21 cellular contexts compared by ENCODE assay signal in genomic region chr13:93231867-93232266, GRCh38. TPM values are rescaled to one million over a fixed set of nuclear protein-coding genes. Genes with fewer than 3 reads are reported as not detected.
DNase-seq lines count a peak whose midpoint lies in the region; ATAC-seq, FAIRE-seq and TF ChIP-seq lines count a peak whose summit lies in the region.
"Had no signal": no experiment of that assay in that cellular context is flagged by ENCODE, and none has a peak within 500 bp of the region (broad histone marks: within the 10 kb centered on the region; RNA-seq: fewer than 3 reads in every experiment).

No MANE protein-coding gene starts in this region.

- no peak for ATAC-seq in GM23338
- ATAC-seq in left lobe of liver: no peak
- ATAC-seq: CD8-positive, alpha-beta T cell; HCT116; K562; Panc1 had no signal

- FAIRE-seq in astrocyte (lab: Jason Lieb, UNC): no peak
- FAIRE-seq: G401.6, GM12891, K562 had no signal

- H2AFZ ChIP-seq in GM23338 (no peak overlapping the region), astrocyte (ENCODE audit: low read depth, low read length) (no peak overlapping the region)

- H3K4me1 Mint-ChIP-seq in GM23338 (peaks cover 60% of the 10 kb centered on the region), astrocyte (ENCODE audit: low read depth, unreplicated experiment) (peaks cover 27% of the 10 kb centered on the region), progenitor cell of endocrine pancreas (ENCODE audit: low read depth) (peaks cover 39% of the 10 kb centered on the region), glutamatergic neuron (ENCODE audit: low read depth, unreplicated experiment) (peaks cover 16% of the 10 kb centered on the region)

- H3K27ac ChIP-seq in GM23338 (ENCODE audit: low read depth) (no peak overlapping the region), astrocyte (ENCODE audit: low read depth, low read length) (no peak overlapping the region)
- H3K27ac ChIP-seq: HL-60 had no signal

- no peaks in the 10 kb centered on the region for H3F3A ChIP-seq in GM23338 (replicated peaks; ENCODE audit: low read depth)

- H3K27ac Mint-ChIP-seq in GM23338 (no peak overlapping the region; the same call in 1 of the 2 replicates), astrocyte (ENCODE audit: unreplicated experiment) (peak overlapping the region; percentile 79), progenitor cell of endocrine pancreas (peak overlapping the region; percentile 30), glutamatergic neuron (ENCODE audit: unreplicated experiment) (no peak overlapping the region)
- H3K27ac Mint-ChIP-seq: CD8-positive, alpha-beta T cell had no signal

- H3K36me3 Mint-ChIP-seq in GM23338 (ENCODE audit: low read depth) (peaks cover 14% of the 10 kb centered on the region), astrocyte (ENCODE audit: low read depth, unreplicated experiment) (no peaks in the 10 kb centered on the region), progenitor cell of endocrine pancreas (ENCODE audit: insufficient read depth) (peaks cover 18% of the 10 kb centered on the region), glutamatergic neuron (ENCODE audit: unreplicated experiment) (peaks cover 7% of the 10 kb centered on the region)
- H3K36me3 Mint-ChIP-seq: CD8-positive, alpha-beta T cell had no signal

- no peaks in the 10 kb centered on the region for H3K9me3 ChIP-seq in astrocyte (ENCODE audit: insufficient read depth, low read depth, low read length)
- H3K9me3 ChIP-seq: BE2C had no signal

- H3K27me3 ChIP-seq in GM23338 (ENCODE audit: insufficient read depth): peaks cover 13% of the 10 kb centered on the region
- H3K27me3 ChIP-seq in astrocyte (ENCODE audit: insufficient read depth, low read length): no peaks in the 10 kb centered on the region
- H3K27me3 ChIP-seq: BE2C had no signal

- peaks cover 61% of the 10 kb centered on the region for H3K4me1 ChIP-seq in GM23338 (ENCODE audit: insufficient read depth)
- peaks cover 17% of the 10 kb centered on the region for H3K4me1 ChIP-seq in astrocyte (ENCODE audit: insufficient read depth, low read length)
- H3K4me1 ChIP-seq: BE2C had no signal

- no peak overlapping the region for H3K9ac ChIP-seq in astrocyte (ENCODE audit: low read length)

- H3K27me3 Mint-ChIP-seq in GM23338 (ENCODE audit: insufficient read depth, low read depth, poor library complexity) (peaks cover 9% of the 10 kb centered on the region), astrocyte (ENCODE audit: low read depth, unreplicated experiment) (no peaks in the 10 kb centered on the region), progenitor cell of endocrine pancreas (no peaks in the 10 kb centered on the region), glutamatergic neuron (ENCODE audit: unreplicated experiment) (peaks cover 4% of the 10 kb centered on the region)

- H3K4me3 Mint-ChIP-seq in GM23338 (no peak overlapping the region), astrocyte (ENCODE audit: unreplicated experiment) (peak overlapping the region; percentile 42), progenitor cell of endocrine pancreas (ENCODE audit: low read depth) (peak overlapping the region; percentile 35), glutamatergic neuron (ENCODE audit: unreplicated experiment) (no peak overlapping the region)
- H3K4me3 Mint-ChIP-seq: CD8-positive, alpha-beta T cell had no signal

- no peak for TF ChIP-seq CTCF in GM23338 (conservative IDR thresholded peaks at IDR 0.05; ENCODE audit: low read depth in 2 of 2)
- TF ChIP-seq CTCF in astrocyte (IDR thresholded peaks at IDR 0.05; ENCODE audit: insufficient read depth, low read depth, low read length): no peak
- no peak for TF ChIP-seq CTCF in progenitor cell of endocrine pancreas (IDR thresholded peaks at IDR 0.05; ENCODE audit: unreplicated experiment)
- no peak for TF ChIP-seq CTCF in glutamatergic neuron (IDR thresholded peaks at IDR 0.05; ENCODE audit: partially characterized antibody, unreplicated experiment)

- H3K4me2 ChIP-seq in GM23338 (peak overlapping the region; percentile 34; the same call in 1 of the 2 replicates), astrocyte (ENCODE audit: low read length) (no peak overlapping the region)

- H3K9me3 Mint-ChIP-seq in GM23338 (no peaks in the 10 kb centered on the region), astrocyte (ENCODE audit: unreplicated experiment) (peaks cover 4% of the 10 kb centered on the region), progenitor cell of endocrine pancreas (ENCODE audit: low read depth) (peaks cover 9% of the 10 kb centered on the region), glutamatergic neuron (ENCODE audit: unreplicated experiment) (peaks cover 12% of the 10 kb centered on the region)

- H3K36me3 ChIP-seq in GM23338 (ENCODE audit: insufficient read depth) (no peaks in the 10 kb centered on the region), astrocyte (ENCODE audit: insufficient read depth, low read length) (no peaks in the 10 kb centered on the region)

- H3K79me2 ChIP-seq in GM23338 (replicated peaks; ENCODE audit: insufficient read depth) (peaks cover 76% of the 10 kb centered on the region), astrocyte (ENCODE audit: insufficient read depth, low read length) (peaks cover 78% of the 10 kb centered on the region)

- H3K9me2 ChIP-seq in GM23338 (ENCODE audit: insufficient read depth): no peaks in the 10 kb centered on the region

- DNase-seq in GM23338 (ENCODE audit: low spot score): no peak
- DNase-seq in astrocyte (ENCODE audit: low read depth): no peak
- DNase-seq in left lobe of liver (ENCODE audit: low spot score): peak; percentile 45
- no peak for DNase-seq in progenitor cell of endocrine pancreas (ENCODE audit: low spot score, unreplicated experiment)
- DNase-seq in NCI-H82 treated with DMSO at 0.1 percent for 48 hours (lab: John Stamatoyannopoulos, UW; ENCODE audit: unreplicated experiment): no peak
- no peak for DNase-seq in mucosa of gallbladder (ENCODE audit: low spot score)
- DNase-seq in glutamatergic neuron: no peak
- DNase-seq in NCI-H510A (lab: John Stamatoyannopoulos, UW): no peak
- DNase-seq: BE2C; CD8-positive, alpha-beta T cell; DMS79 treated with DMSO at 0.1 percent for 48 hours; NCI-H1436 treated with DMSO at 0.1 percent for 48 hours; NCI-H226; NCI-H748 treated with DMSO at 0.1 percent for 48 hours; Right ventricle myocardium superior had no signal

- peaks cover 13% of the 10 kb centered on the region for H4K20me1 ChIP-seq in GM23338 (replicated peaks; ENCODE audit: insufficient read depth)
- H4K20me1 ChIP-seq in astrocyte (ENCODE audit: insufficient read depth, low read length): peaks cover 19% of the 10 kb centered on the region

- H3K4me3 ChIP-seq in GM23338: no peak overlapping the region
- no peak overlapping the region for H3K4me3 ChIP-seq in astrocyte (ENCODE audit: insufficient read depth, low read depth, low read length)
- H3K4me3 ChIP-seq: K562 had no signal

TF ChIP-seq in GM23338, 12 proteins besides CTCF, POLR2A, EP300 and RAD21 (continues in another document):
- TF ChIP-seq CREB1 (CRISPR knock-in tag; IDR thresholded peaks at IDR 0.05; ENCODE audit: low read depth) (no peak), EZH2phosphoT487 (IDR thresholded peaks at IDR 0.05; ENCODE audit: unreplicated experiment) (no peak), REST (IDR thresholded peaks at IDR 0.05; ENCODE audit: unreplicated experiment) (no peak), POLR2AphosphoS5 (IDR thresholded peaks at IDR 0.05; ENCODE audit: low read depth) (no peak)

RNA-seq across cellular contexts. Expression of gene GPC6, which starts 5.3 kb away (rescaled TPM):
- total RNA-seq in GM23338 (2014; rRNA removed; shearing (Covaris generic)): 28.6 and 30.7 TPM in 2 replicates
- polyA plus RNA-seq in GM23338 (2016; fragmentation: Nextera tagmentation; extraction: Ambion mirVana): 5.5 and 6.4 TPM in 2 replicates
- total RNA-seq in astrocyte (63.0 and 81.8 TPM in 2 replicates), left lobe of liver (15.6 TPM), progenitor cell of endocrine pancreas (48.4 and 50.3 TPM in 2 replicates), mucosa of gallbladder (24.0 TPM), glutamatergic neuron (ENCODE audit: unreplicated experiment) (11.8 TPM)
- total RNA-seq: CD8-positive, alpha-beta T cell had no signal

Comparison
In these comparisons a context has a peak if more than half of its experiments do, and no peak if none do; other contexts are left out.
1. H3K27ac Mint-ChIP-seq: peak in astrocyte (single experiment) and progenitor cell of endocrine pancreas (single experiment); none in GM23338 (single experiment) and glutamatergic neuron (single experiment).
2. H3K4me3 Mint-ChIP-seq: peak in astrocyte (single experiment) and progenitor cell of endocrine pancreas (single experiment); none in GM23338 (single experiment) and glutamatergic neuron (single experiment).